27 cellular contexts compared by ENCODE assay signal in genomic region chr11:32307921-32308320, GRCh38.
"Had no signal": no experiment of that assay in that cellular context is flagged by ENCODE, and none has a peak within 500 bp of the region (broad histone marks: within the 10 kb centered on the region; RNA-seq: fewer than 3 reads in every experiment).

No MANE protein-coding gene starts in this region.

- ATAC-seq: activated CD4-positive, alpha-beta T cell treated with anti-CD3 and anti-CD28 coated beads for 36 hours; activated CD8-positive, alpha-beta T cell treated with anti-CD3 and anti-CD28 coated beads, Interleukin-2, amount 10 ng/mL, durations not matched to agents 7 days and 5 days; activated T-helper 17 cell treated with anti-CD3 and anti-CD28 coated beads, Interleukin-2, amount 50 U/mL, for 72 hours; esophagus mucosa had no signal

- H3K9me3 Mint-ChIP-seq: activated CD4-positive, alpha-beta memory T cell treated with anti-CD3 and anti-CD28 coated beads for 36 hours; activated CD4-positive, alpha-beta T cell treated with anti-CD3 and anti-CD28 coated beads, Interleukin-2, amount 10 ng/mL, durations not matched to agents 24 days and 14 days; activated T-cell treated with anti-CD3 and anti-CD28 coated beads, Interleukin-2, amount 50 U/mL, for 24 hours; activated T-helper 17 cell treated with anti-CD3 and anti-CD28 coated beads, Interleukin-2, amount 50 U/mL, for 72 hours; central memory CD8-positive, alpha-beta T cell; dendritic cell treated with granulocyte-macrophage colony-stimulating factor and Interleukin-4, amounts not matched to agents 40 ng/mL and 50 ng/mL, for 4 days; endodermal cell had no signal

- H3K36me3 ChIP-seq: brain microvascular endothelial cell had no signal

- H3K27me3 ChIP-seq: brain microvascular endothelial cell had no signal

- DNase-seq: activated CD4-positive, alpha-beta memory T cell treated with anti-CD3 and anti-CD28 coated beads for 36 hours; activated CD4-positive, alpha-beta T cell treated with anti-CD3 and anti-CD28 coated beads for 36 hours; activated CD4-positive, alpha-beta T cell treated with anti-CD3 and anti-CD28 coated beads, Interleukin-2, amount 10 ng/mL, durations not matched to agents 24 days and 14 days; activated CD4-positive, CD25-positive, alpha-beta regulatory T cell; activated CD4-positive, CD25-positive, alpha-beta regulatory T cell treated with anti-CD3 and anti-CD28 coated beads, Interleukin-2, amount 50 U/mL, for 72 hours; activated CD8-positive, alpha-beta memory T cell treated with anti-CD3 and anti-CD28 coated beads, Interleukin-2, amount 50 U/mL, for 48 hours; activated CD8-positive, alpha-beta T cell treated with anti-CD3 and anti-CD28 coated beads, Interleukin-2, amount 10 ng/mL, durations not matched to agents 7 days and 5 days; activated effector memory CD4-positive, alpha-beta T cell treated with Interleukin-2 at 50 U/mL for 16 hours; activated gamma-delta T cell treated with Interleukin-2 at 50 U/mL for 16 hours; activated naive CD4-positive, alpha-beta T cell treated with anti-CD3 and anti-CD28 coated beads, Interleukin-2, amount 50 U/mL, for 16 hours; activated naive CD4-positive, alpha-beta T cell treated with Interleukin-2 at 50 U/mL for 16 hours; activated T-cell treated with anti-CD3 and anti-CD28 coated beads for 4 hours; activated T-cell treated with anti-CD3 and anti-CD28 coated beads, Interleukin-2, amount 50 U/mL, for 24 hours; amniotic stem cell; anterior cingulate cortex; brain microvascular endothelial cell; dorsolateral prefrontal cortex; effector memory CD4-positive, alpha-beta T cell; endodermal cell; foreskin fibroblast; T-helper 2 cell had no signal

- H3K27ac ChIP-seq: brain microvascular endothelial cell, coronary artery, dorsolateral prefrontal cortex had no signal

- H3K27ac Mint-ChIP-seq: activated CD4-positive, alpha-beta memory T cell treated with anti-CD3 and anti-CD28 coated beads for 36 hours; activated CD4-positive, alpha-beta T cell treated with anti-CD3 and anti-CD28 coated beads for 36 hours; activated CD4-positive, alpha-beta T cell treated with anti-CD3 and anti-CD28 coated beads, Interleukin-2, amount 10 ng/mL, durations not matched to agents 24 days and 14 days; activated CD8-positive, alpha-beta T cell treated with anti-CD3 and anti-CD28 coated beads, Interleukin-2, amount 10 ng/mL, durations not matched to agents 7 days and 5 days; activated naive CD8-positive, alpha-beta T cell; activated T-cell treated with anti-CD3 and anti-CD28 coated beads, Interleukin-2, amount 50 U/mL, for 24 hours; activated T-helper 17 cell treated with anti-CD3 and anti-CD28 coated beads, Interleukin-2, amount 50 U/mL, for 72 hours; dendritic cell treated with granulocyte-macrophage colony-stimulating factor and Interleukin-4, amounts not matched to agents 40 ng/mL and 50 ng/mL, for 4 days; endodermal cell had no signal

- H3K4me3 ChIP-seq: coronary artery, dorsolateral prefrontal cortex had no signal

- H3K4me3 Mint-ChIP-seq: activated CD4-positive, alpha-beta memory T cell treated with anti-CD3 and anti-CD28 coated beads for 36 hours; activated CD4-positive, alpha-beta T cell treated with anti-CD3 and anti-CD28 coated beads for 36 hours; activated CD4-positive, alpha-beta T cell treated with anti-CD3 and anti-CD28 coated beads, Interleukin-2, amount 10 ng/mL, durations not matched to agents 24 days and 14 days; activated CD8-positive, alpha-beta T cell treated with anti-CD3 and anti-CD28 coated beads, Interleukin-2, amount 10 ng/mL, durations not matched to agents 7 days and 5 days; activated naive CD8-positive, alpha-beta T cell; activated T-cell treated with anti-CD3 and anti-CD28 coated beads, Interleukin-2, amount 50 U/mL, for 24 hours; activated T-helper 17 cell treated with anti-CD3 and anti-CD28 coated beads, Interleukin-2, amount 50 U/mL, for 72 hours; central memory CD8-positive, alpha-beta T cell; dendritic cell treated with granulocyte-macrophage colony-stimulating factor and Interleukin-4, amounts not matched to agents 40 ng/mL and 50 ng/mL, for 4 days; endodermal cell had no signal

- H3K36me3 Mint-ChIP-seq: activated CD4-positive, alpha-beta memory T cell treated with anti-CD3 and anti-CD28 coated beads for 36 hours; activated naive CD8-positive, alpha-beta T cell had no signal

- H3K27me3 Mint-ChIP-seq: dendritic cell treated with granulocyte-macrophage colony-stimulating factor and Interleukin-4, amounts not matched to agents 40 ng/mL and 50 ng/mL, for 4 days had no signal
